7 cellular contexts compared by ENCODE assay signal in the genomic region with DNA sequence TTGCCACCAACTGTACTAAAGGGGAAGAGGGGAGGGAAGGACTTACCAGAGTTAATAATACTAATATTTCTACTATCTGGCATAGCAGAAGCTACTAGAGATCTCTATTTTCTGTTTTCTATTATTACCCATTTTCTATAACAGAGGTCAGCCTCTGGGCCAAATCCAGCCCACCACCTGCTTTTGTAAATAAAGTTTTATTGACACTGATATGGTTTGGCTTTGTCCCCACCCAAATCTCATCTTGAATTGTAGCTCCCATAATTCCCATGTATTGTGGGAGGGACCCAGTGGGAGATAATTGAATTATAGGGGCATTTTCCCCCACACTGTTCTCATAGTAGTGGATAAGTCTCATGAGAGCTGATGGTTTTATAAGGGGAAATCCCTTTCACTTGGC.
"Had no signal": no experiment of that assay in that cellular context is flagged by ENCODE, and none has a peak within 500 bp of the region (broad histone marks: within the 10 kb centered on the region; RNA-seq: fewer than 3 reads in every experiment).

No MANE protein-coding gene starts in this region.

- H3K27ac ChIP-seq: HL-60, KMS-11 had no signal

- H3K4me2 ChIP-seq: KMS-11 had no signal

- FAIRE-seq: HepG2, HTR-8/SVneo had no signal

- DNase-seq: IMR-90, KBM-7, KG1 had no signal

- ATAC-seq: HepG2 had no signal

- H3K9ac ChIP-seq: KMS-11 had no signal
